In genomic region chr18:80157708-80158343, GRCh38 we compare ENCODE assay signal across 8 cellular contexts. TPM values are rescaled to one million over a fixed set of nuclear protein-coding genes. Genes with fewer than 3 reads are reported as not detected.
DNase-seq lines count a peak whose midpoint lies in the region; ATAC-seq and TF ChIP-seq lines count a peak whose summit lies in the region.

No MANE protein-coding gene starts in this region.

- intact Hi-C loops in esophagus squamous epithelium (cut with DNase I): no loop called here

- no peaks in the 10 kb centered on the region for H3K27me3 Mint-ChIP-seq in neural crest cell (ENCODE audit: low read depth)

- no peak overlapping the region for H3K4me3 Mint-ChIP-seq in neural crest cell

- TF ChIP-seq POLR2A in esophagus squamous epithelium (IDR thresholded peaks at IDR 0.05): no peak

- DNase-seq in CMK (ENCODE audit: low read depth) (peak; percentile 49), H7 (peak; percentile 78), NCI-H69 (lab: John Stamatoyannopoulos, UW) (peak; percentile 77), activated T-cell treated with anti-CD3 and anti-CD28 coated beads for 1 hour (ENCODE audit: low read depth) (peak; percentile 71), esophagus squamous epithelium (lab: John Stamatoyannopoulos, UW) (no peak), neural crest cell (ENCODE audit: low read depth, low spot score) (peak; percentile 75)
- peak; percentile 84 for DNase-seq in stimulated activated naive CD8-positive, alpha-beta T cell treated with anti-CD3 and anti-CD28 coated beads, Interleukin-15, Interleukin-2, amounts not matched to agents 100 U/mL and 50 U/mL, for 24 hours

- H3K27ac Mint-ChIP-seq in neural crest cell (ENCODE audit: unreplicated experiment): no peak overlapping the region

- H3K4me3 ChIP-seq in H7 (ENCODE audit: insufficient read depth, low read depth, low read length) (no peak overlapping the region), esophagus squamous epithelium (no peak overlapping the region)

- H3K27ac ChIP-seq in esophagus squamous epithelium: no peak overlapping the region

- H3K36me3 ChIP-seq in H7 (replicated peaks; ENCODE audit: control insufficient read depth, insufficient read depth, low read length) (no peaks in the 10 kb centered on the region; the same call in none of the 2 replicates), esophagus squamous epithelium (peaks cover 0 to 55% (median 0%) of the 10 kb centered on the region in 3 donors)

- no peaks in the 10 kb centered on the region for H3K9me3 ChIP-seq in esophagus squamous epithelium

- peaks cover 14% of the 10 kb centered on the region for H3K36me3 Mint-ChIP-seq in neural crest cell (ENCODE audit: low read depth)

- ATAC-seq in stimulated activated naive CD8-positive, alpha-beta T cell treated with anti-CD3 and anti-CD28 coated beads, Interleukin-15, Interleukin-2, amounts not matched to agents 100 U/mL and 50 U/mL, for 24 hours: no peak
- no peak for ATAC-seq in HG02571 (IDR thresholded peaks at IDR 0.05; ENCODE audit: unreplicated experiment)

- WGBS in esophagus squamous epithelium, 2 donors: 35 to 38% methylated on average over 8 of the region's 8 CpGs

- peaks cover 0 to 10% (median 0%) of the 10 kb centered on the region in 3 donors for H3K4me1 ChIP-seq in esophagus squamous epithelium

- no peaks in the 10 kb centered on the region for H3K9me3 Mint-ChIP-seq in neural crest cell

- TF ChIP-seq CTCF in esophagus squamous epithelium (IDR thresholded peaks at IDR 0.05) (peak in 5 of 6 experiments; percentile 81 to 97 (median 93)), neural crest cell (conservative IDR thresholded peaks at IDR 0.05) (peak; percentile 96)

- H3K27me3 ChIP-seq in H7 (ENCODE audit: control insufficient read depth, insufficient read depth, low read length): no peaks in the 10 kb centered on the region
- no peaks in the 10 kb centered on the region for H3K27me3 ChIP-seq in esophagus squamous epithelium

- no peaks in the 10 kb centered on the region for H3K4me1 Mint-ChIP-seq in neural crest cell

RNA-seq across cellular contexts. Expression of gene ADNP2, which starts 48.8 kb away (rescaled TPM):
- total RNA-seq in H7 (2014; rRNA removed; shearing (Covaris generic)): 45.5 and 49.2 TPM in 2 replicates
- total RNA-seq in esophagus squamous epithelium: 10 to 100 TPM; 10.4 to 16.6 (median 12.9) TPM
- total RNA-seq in neural crest cell: 42.6 and 44.0 TPM in 2 replicates
